Comparison of ENCODE assay signal across 10 cellular contexts in the genomic region with DNA sequence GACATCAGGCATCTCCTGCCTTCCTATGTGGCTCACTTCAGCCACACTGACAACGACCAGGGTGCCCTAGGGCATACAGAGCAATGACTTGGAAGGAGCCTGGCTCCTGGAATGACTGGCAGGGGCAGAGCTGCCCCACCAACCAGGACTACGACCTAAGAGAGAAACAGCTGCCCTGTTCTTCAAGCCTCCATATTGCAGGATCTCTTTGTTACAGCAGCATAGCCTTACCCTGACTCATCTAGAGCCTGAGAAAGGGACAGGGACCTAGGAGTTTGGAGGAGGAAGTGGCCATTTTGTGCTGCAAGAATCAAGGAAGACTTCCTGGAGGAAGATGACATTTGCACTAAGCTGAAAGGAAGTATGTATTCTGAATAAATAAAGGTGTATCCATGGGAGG. TPM values are rescaled to one million over a fixed set of nuclear protein-coding genes. Genes with fewer than 3 reads are reported as not detected.
"Had no signal": no experiment of that assay in that cellular context is flagged by ENCODE, and none has a peak within 500 bp of the region (broad histone marks: within the 10 kb centered on the region; RNA-seq: fewer than 3 reads in every experiment).

No MANE protein-coding gene starts in this region.

- H3K4me1 ChIP-seq: HAP-1 had no signal

- DNase-seq: GM23248, GOT3, H7, HFFc6, IMR-90, KG1 had no signal

- H3K36me3 ChIP-seq: HAP-1 had no signal

- H3K4me3 ChIP-seq: GM23248, HAP-1 had no signal

- H3K9ac ChIP-seq: GM23248 had no signal

- H3K9me3 ChIP-seq: HAP-1 had no signal

- H2AFZ ChIP-seq: GM23248 had no signal

- ATAC-seq: HCT116 had no signal

- H3K27ac ChIP-seq: GM23248, HL-60 had no signal

RNA-seq across cellular contexts. Expression of gene GSG1L, which starts 49.6 kb away (rescaled TPM):
- total RNA-seq: GM23248, H7, HFFc6, HT1080, IMR-90 had no signal
- polyA plus RNA-seq: GM23248, IMR-90 had no signal
